In genomic region chr6:16676978-16677377, GRCh38 we compare ENCODE assay signal across 1 cellular context.
TF ChIP-seq lines count a peak whose summit lies in the region.

No MANE protein-coding gene starts in this region.

TF ChIP-seq in SK-N-SH, 30 proteins besides CTCF, POLR2A, EP300 and RAD21 (continued from another document):
- TF ChIP-seq REST (IDR thresholded peaks at IDR 0.05; ENCODE audit: low read depth, low read length) (no peak), JUND (IDR thresholded peaks at IDR 0.05) (no peak), FOXM1 (IDR thresholded peaks at IDR 0.05; ENCODE audit: low read depth) (no peak)
